13 cellular contexts compared by ENCODE assay signal in genomic region chr10:104273899-104274575, GRCh38. TPM values are rescaled to one million over a fixed set of nuclear protein-coding genes. Genes with fewer than 3 reads are reported as not detected.
DNase-seq lines count a peak whose midpoint lies in the region; ATAC-seq and TF ChIP-seq lines count a peak whose summit lies in the region.
"Had no signal": no experiment of that assay in that cellular context is flagged by ENCODE, and none has a peak within 500 bp of the region (broad histone marks: within the 10 kb centered on the region; RNA-seq: fewer than 3 reads in every experiment).

No MANE protein-coding gene starts in this region.

- intact Hi-C loops in PC-3 (cut with micrococcal nuclease), result loop anchor here (2.0 kb wide), 1 partner anchor 77 kb away; no protein-coding TSS in a partner anchor

- 0 out of 2 replicates have a peak, but pooled peaks cover 12% of the 10 kb centered on the region for H3K79me2 ChIP-seq in PC-3 (ENCODE audit: low read length)

- POLR2A ChIA-PET in PC-3 (lab: Charles Lee; ENCODE audit: unreplicated experiment), result no interaction called here

- no peak overlapping the region for H2BK12ac ChIP-seq in neuronal stem cell (ENCODE audit: low read length)

- no peaks in the 10 kb centered on the region for H3F3A ChIP-seq in PC-3 (ENCODE audit: low read length, unreplicated experiment)

- WGBS in neuronal stem cell (ENCODE audit: extremely low coverage in 2 of 2, insufficient read length in 2 of 2, insufficient replicate concordance in 1 of 2), 2 donors, result no CpG with 5 or more reads among the region's 4 CpGs

- H3K4me2 ChIP-seq in PC-3 (ENCODE audit: low read length) (peak overlapping the region; percentile 84), neuronal stem cell (ENCODE audit: insufficient read depth, low read length, poor library complexity, severe bottlenecking) (no peak overlapping the region)

- H3K79me1 ChIP-seq in neuronal stem cell (ENCODE audit: low read depth, low read length), result no peaks in the 10 kb centered on the region

- no peak overlapping the region for H2BK120ac ChIP-seq in neuronal stem cell (ENCODE audit: low read depth, low read length)

- H3K4me3 ChIP-seq in PC-3 (ENCODE audit: low read length) (peak overlapping the region; percentile 66; the same call in 1 of the 2 replicates), endocrine pancreas (ENCODE audit: control insufficient read depth, insufficient read depth, low read length) (peak overlapping the region; percentile 34), neuronal stem cell (ENCODE audit: low read length in 2 of 2) (no peak overlapping the region)
- H3K4me3 ChIP-seq: right atrium auricular region had no signal

- H3K23ac ChIP-seq in neuronal stem cell (ENCODE audit: low read depth, low read length, poor library complexity), result no peak overlapping the region

- H4K91ac ChIP-seq in neuronal stem cell (ENCODE audit: low read depth, low read length, poor library complexity), result no peak overlapping the region

- H2AFZ ChIP-seq in PC-3 (ENCODE audit: low read length) (peak overlapping the region; percentile 78), neuronal stem cell (ENCODE audit: low read length) (peak overlapping the region; percentile 61)

- H3K36me3 ChIP-seq in ES-I3 (ENCODE audit: insufficient read depth, low read length), result no peaks in the 10 kb centered on the region
- no peaks in the 10 kb centered on the region for H3K36me3 ChIP-seq in PC-3 (ENCODE audit: low read depth, low read length)
- H3K36me3 ChIP-seq in endocrine pancreas (ENCODE audit: control insufficient read depth, insufficient read depth, low read length), result no peaks in the 10 kb centered on the region
- H3K36me3 ChIP-seq in neuronal stem cell (replicated peaks in 1 of 2; ENCODE audit: control insufficient read depth in 2 of 2, insufficient read depth in 2 of 2, low read length in 2 of 2), result no peaks in the 10 kb centered on the region
- H3K36me3 ChIP-seq: gastroesophageal sphincter, right atrium auricular region had no signal

- H2BK15ac ChIP-seq in neuronal stem cell (ENCODE audit: low read length), result no peak overlapping the region

- H3K4ac ChIP-seq in neuronal stem cell (ENCODE audit: low read length), result no peak overlapping the region

- H3K4me1 ChIP-seq in ES-I3 (ENCODE audit: insufficient read depth, low read length) (no peaks in the 10 kb centered on the region; the same call in 1 of the 2 replicates), PC-3 (ENCODE audit: insufficient read depth, low read length) (peaks cover 24% of the 10 kb centered on the region), endocrine pancreas (ENCODE audit: control insufficient read depth, insufficient read depth, low read length) (peaks cover 11% of the 10 kb centered on the region), neuronal stem cell (ENCODE audit: control insufficient read depth in 2 of 2, insufficient read depth in 1 of 2, low read depth in 1 of 2, low read length in 2 of 2) (peaks cover 2 to 4% of the 10 kb centered on the region in 2 donors)

- DNase-seq in PC-3 (no peak), neuronal stem cell (ENCODE audit: low spot score) (no peak), activated gamma-delta T cell (lab: John Stamatoyannopoulos, UW) (no peak), C1 segment of cervical spinal cord (lab: John Stamatoyannopoulos, UW) (no peak), EL (no peak), HCEC 1CT (no peak)

- H3K14ac ChIP-seq in neuronal stem cell (ENCODE audit: low read length), result no peak overlapping the region

- no peak overlapping the region for H3K18ac ChIP-seq in neuronal stem cell (ENCODE audit: low read length)

- no peak for TF ChIP-seq CTCF in PC-3 (conservative IDR thresholded peaks at IDR 0.05; ENCODE audit: low read depth, low read length)

- H3K27me3 ChIP-seq in PC-3 (ENCODE audit: low read length), result no peaks in the 10 kb centered on the region
- H3K27me3 ChIP-seq in endocrine pancreas (ENCODE audit: control insufficient read depth, insufficient read depth, low read length), result no peaks in the 10 kb centered on the region
- H3K27me3 ChIP-seq in neuronal stem cell (ENCODE audit: control insufficient read depth in 3 of 3, insufficient read depth in 3 of 3, low read depth in 1 of 3, low read length in 3 of 3), result peaks cover 0 to 8% (median 3%) of the 10 kb centered on the region in 3 experiments
- H3K27me3 ChIP-seq: right atrium auricular region had no signal

- H3K27ac ChIP-seq in PC-3 (ENCODE audit: low read length), result no peak overlapping the region
- H3K27ac ChIP-seq in neuronal stem cell (replicated peaks; ENCODE audit: low read length), result no peak overlapping the region
- H3K27ac ChIP-seq: gastroesophageal sphincter, right atrium auricular region had no signal

- H3K9me2 ChIP-seq in PC-3 (replicated peaks; ENCODE audit: low read length), result no peaks in the 10 kb centered on the region

- H3K9me3 ChIP-seq in ES-I3 (ENCODE audit: control insufficient read depth, insufficient read depth, low read length) (no peaks in the 10 kb centered on the region), PC-3 (ENCODE audit: low read length) (no peaks in the 10 kb centered on the region), endocrine pancreas (ENCODE audit: control insufficient read depth, low read length) (no peaks in the 10 kb centered on the region), neuronal stem cell (replicated peaks in 1 of 2; ENCODE audit: control insufficient read depth in 2 of 2, insufficient read depth in 1 of 2, low read depth in 1 of 2, low read length in 2 of 2) (no peaks in the 10 kb centered on the region)
- H3K9me3 ChIP-seq: gastroesophageal sphincter, right atrium auricular region had no signal

- no TSS peak for BruUV-seq in PC-3 (replicated peaks; lab: Mats Ljungman, UMichigan)

- no peak overlapping the region for H2AK5ac ChIP-seq in neuronal stem cell (ENCODE audit: low read depth, low read length)

- CTCF ChIA-PET in PC-3 (lab: Charles Lee), result interaction anchor here (0.9 to 2.6 kb wide), 6 partner anchors 13 to 77 kb away, joined by 3 to 13 read pairs (median 9); no protein-coding TSS in a partner anchor

- ATAC-seq in PC-3, result no peak

- H3K9ac ChIP-seq in ES-I3 (ENCODE audit: low read depth, low read length), result 0 out of 2 replicates have a peak overlapping the region, but pooled peaks have one; percentile 62
- H3K9ac ChIP-seq in PC-3 (ENCODE audit: low read length), result peak overlapping the region; percentile 56
- no peak overlapping the region for H3K9ac ChIP-seq in endocrine pancreas (ENCODE audit: control insufficient read depth, insufficient read depth, low read length)
- no peak overlapping the region for H3K9ac ChIP-seq in neuronal stem cell (ENCODE audit: low read depth, low read length, poor library complexity)

- H4K8ac ChIP-seq in neuronal stem cell (ENCODE audit: low read depth, low read length), result no peak overlapping the region

- H4K20me1 ChIP-seq in PC-3 (ENCODE audit: low read length), result no peaks in the 10 kb centered on the region

- no peak overlapping the region for H2BK5ac ChIP-seq in neuronal stem cell (ENCODE audit: low read length)

RNA-seq across cellular contexts. Expression of gene GSTO2, which starts 5.1 kb away (rescaled TPM):
- 8.1 and 13.8 TPM in 2 replicates for total RNA-seq in PC-3 (2014; rRNA removed)
- polyA plus RNA-seq in neuronal stem cell (2013, experiment 1 of 2), result 6.1 TPM
- 5.6 TPM for polyA plus RNA-seq in neuronal stem cell (2013, experiment 2 of 2)

RNA-seq across cellular contexts. Expression of gene GSTO1, which starts 19.3 kb away (rescaled TPM):
- total RNA-seq in PC-3 (2014; rRNA removed), result 38.2 and 46.0 TPM in 2 replicates
- polyA plus RNA-seq in neuronal stem cell (2013, experiment 1 of 2), result 22.2 TPM
- polyA plus RNA-seq in neuronal stem cell (2013, experiment 2 of 2), result 20.9 TPM

RNA-seq across cellular contexts. Expression of gene CFAP43, which starts 41.9 kb away (rescaled TPM):
- 0.17 and 0.44 TPM in 2 replicates for total RNA-seq in PC-3 (2014; rRNA removed)
- 2.2 TPM for polyA plus RNA-seq in neuronal stem cell (2013, experiment 1 of 2)
- polyA plus RNA-seq in neuronal stem cell (2013, experiment 2 of 2), result 1.7 TPM
- total RNA-seq: CD4-positive, alpha-beta T cell; dermis blood vessel endothelial cell had no signal
- polyA plus RNA-seq: naive thymus-derived CD8-positive, alpha-beta T cell had no signal

Comparison
In these comparisons a context has a peak if more than half of its experiments do, and no peak if none do; other contexts are left out.
1. H3K9ac ChIP-seq: peak in ES-I3 (single experiment) and PC-3 (single experiment); none in endocrine pancreas (single experiment) and neuronal stem cell (single experiment).
2. H3K4me3 ChIP-seq: peak in PC-3 (single experiment) and endocrine pancreas (single experiment); none in neuronal stem cell (0 of 2).